ENCODE assay signal across 23 cellular contexts in genomic region chr2:53559302-53559967, GRCh38.
A peak's percentile ranks its signal among the peaks of the same experiment; 100 is the strongest.
DNase-seq lines count a peak whose midpoint lies in the region; ATAC-seq, FAIRE-seq and TF ChIP-seq lines count a peak whose summit lies in the region.
"Had no signal": no experiment of that assay in that cellular context is flagged by ENCODE, and none has a peak within 500 bp of the region (broad histone marks: within the 10 kb centered on the region; RNA-seq: fewer than 3 reads in every experiment).

No MANE protein-coding gene starts in this region.

- H3K4me1 Mint-ChIP-seq in natural killer cell, result no peaks in the 10 kb centered on the region
- H3K4me1 Mint-ChIP-seq: activated naive CD4-positive, alpha-beta T cell treated with anti-CD3 and anti-CD28 coated beads, Interleukin-2, amount 50 U/mL, for 24 hours; stimulated activated naive CD8-positive, alpha-beta T cell treated with anti-CD3 and anti-CD28 coated beads, Interleukin-15, amount 100 ng/mL, for 72 hours had no signal

- peaks cover 0 to 3% of the 10 kb centered on the region in 2 donors for H3K27me3 Mint-ChIP-seq in natural killer cell (ENCODE audit: low read depth in 2 of 2)
- H3K27me3 Mint-ChIP-seq: stimulated activated naive CD8-positive, alpha-beta T cell treated with anti-CD3 and anti-CD28 coated beads, Interleukin-15, amount 100 ng/mL, for 72 hours had no signal

- FAIRE-seq in urothelium cell line (lab: Jason Lieb, UNC), result peak; percentile 9

- intact Hi-C loops in cardiac septum (cut with DNase I) (no loop called here), natural killer cell (cut with micrococcal nuclease) (no loop called here)

- no peak for TF ChIP-seq CTCF in HEK293 (tag by site-specific recombination; IDR thresholded peaks at IDR 0.05)
- no peak for TF ChIP-seq CTCF in epithelial cell of esophagus (IDR thresholded peaks at IDR 0.05; ENCODE audit: insufficient read depth, low read depth, low read length, missing control alignments)
- no peak for TF ChIP-seq CTCF in natural killer cell (IDR thresholded peaks at IDR 0.05)

- no peaks in the 10 kb centered on the region for H3K36me3 Mint-ChIP-seq in natural killer cell
- H3K36me3 Mint-ChIP-seq: activated naive CD4-positive, alpha-beta T cell treated with anti-CD3 and anti-CD28 coated beads, Interleukin-2, amount 50 U/mL, for 24 hours had no signal

- H3K4me1 ChIP-seq in HEK293 (ENCODE audit: control insufficient read depth, insufficient read depth, low read length), result no peaks in the 10 kb centered on the region
- H3K4me1 ChIP-seq: ascending aorta, spleen had no signal

- H3K27ac Mint-ChIP-seq in natural killer cell, result no peak overlapping the region
- H3K27ac Mint-ChIP-seq: activated naive CD4-positive, alpha-beta T cell treated with anti-CD3 and anti-CD28 coated beads, Interleukin-2, amount 50 U/mL, for 24 hours; stimulated activated naive CD8-positive, alpha-beta T cell treated with anti-CD3 and anti-CD28 coated beads, Interleukin-15, amount 100 ng/mL, for 72 hours had no signal

- H3K27ac ChIP-seq in HEK293 (ENCODE audit: extremely low read depth, low read depth, low read length), result no peak overlapping the region
- H3K27ac ChIP-seq: ascending aorta, neutrophil, spleen, transverse colon had no signal

- POLR2A ChIA-PET in HEK293 (lab: Yijun Ruan, JAX), result no interaction called here

- CTCF ChIA-PET in HEK293 (lab: Yijun Ruan, JAX), result no interaction called here

- H3K9me3 Mint-ChIP-seq in natural killer cell, result peaks cover 3 to 7% of the 10 kb centered on the region in 2 donors

- no peaks in the 10 kb centered on the region for H3K36me3 ChIP-seq in HEK293 (ENCODE audit: control insufficient read depth in 2 of 2, insufficient read depth in 1 of 2, low read length in 2 of 2)
- H3K36me3 ChIP-seq: ascending aorta, neutrophil, spleen, transverse colon had no signal

- H3K4me3 Mint-ChIP-seq in natural killer cell, result no peak overlapping the region
- H3K4me3 Mint-ChIP-seq: activated naive CD4-positive, alpha-beta T cell treated with anti-CD3 and anti-CD28 coated beads, Interleukin-2, amount 50 U/mL, for 24 hours; stimulated activated naive CD8-positive, alpha-beta T cell treated with anti-CD3 and anti-CD28 coated beads, Interleukin-15, amount 100 ng/mL, for 72 hours had no signal

- H3K4me3 ChIP-seq in HEK293 (ENCODE audit: low read depth, low read length) (no peak overlapping the region), epithelial cell of esophagus (ENCODE audit: low read length) (no peak overlapping the region)
- H3K4me3 ChIP-seq: ascending aorta, spleen, transverse colon had no signal

- ATAC-seq in natural killer cell (no peak), GM21515 (IDR thresholded peaks at IDR 0.05; ENCODE audit: unreplicated experiment) (no peak)
- ATAC-seq: stimulated activated naive CD8-positive, alpha-beta T cell treated with anti-CD3 and anti-CD28 coated beads, Interleukin-15, amount 100 ng/mL, for 72 hours had no signal

- DNase-seq in OCI-M1 (lab: John Stamatoyannopoulos, UW), result peak; percentile 11
- DNase-seq in epithelial cell of esophagus (ENCODE audit: low read depth), result peak; percentile 92
- peak; percentile 64 for DNase-seq in urothelium cell line (ENCODE audit: low spot score)
- DNase-seq in cardiac septum (ENCODE audit: low spot score), result no peak
- no peak for DNase-seq in natural killer cell
- DNase-seq: activated CD8-positive, alpha-beta memory T cell treated with anti-CD3 and anti-CD28 coated beads for 24 hours; activated T-cell treated with anti-CD3 and anti-CD28 coated beads, Interleukin-2, amount 50 U/mL, for 48 hours; COR-L47; hippocampal formation; KG1; NCI-H1048; NCI-H2029 treated with DMSO at 0.1 percent for 48 hours; NCI-H446 treated with DMSO at 0.1 percent for 48 hours; NK-92 treated with Interleukin-12 subunit alpha and Interleukin-12 subunit beta, amount 100 ng/mL, for 24 hours; spleen; stimulated activated CD4-positive, alpha-beta T cell treated with anti-CD3 and anti-CD28 coated beads, Interleukin-4, amount 100 ng/mL, for 24 hours; stimulated activated naive CD8-positive, alpha-beta T cell treated with anti-CD3 and anti-CD28 coated beads, Interleukin-15, amount 100 ng/mL, for 72 hours; transverse colon had no signal

- H3K9me3 ChIP-seq in HEK293 (ENCODE audit: control insufficient read depth, insufficient read depth, low read depth, low read length), result no peaks in the 10 kb centered on the region
- H3K9me3 ChIP-seq: neutrophil, transverse colon had no signal

TF ChIP-seq in HEK293, 187 proteins besides CTCF, POLR2A, EP300 and RAD21:
- TF ChIP-seq ZBTB17 (tag by site-specific recombination; IDR thresholded peaks at IDR 0.05) (0 out of 2 replicates have a peak, but pooled peaks have one; percentile 14), ZNF311 (tag by site-specific recombination; IDR thresholded peaks at IDR 0.05; ENCODE audit: borderline replicate concordance) (no peak)
TF ChIP-seq in HEK293: peak in this region for 1.

Comparison
In these comparisons a context has a peak if more than half of its experiments do, and no peak if none do; other contexts are left out.
1. DNase-seq: peak in OCI-M1 (single experiment), epithelial cell of esophagus (single experiment) and urothelium cell line (single experiment); none in cardiac septum (single experiment) and natural killer cell (single experiment).